Comparison of ENCODE assay signal across 8 cellular contexts in the genomic region with DNA sequence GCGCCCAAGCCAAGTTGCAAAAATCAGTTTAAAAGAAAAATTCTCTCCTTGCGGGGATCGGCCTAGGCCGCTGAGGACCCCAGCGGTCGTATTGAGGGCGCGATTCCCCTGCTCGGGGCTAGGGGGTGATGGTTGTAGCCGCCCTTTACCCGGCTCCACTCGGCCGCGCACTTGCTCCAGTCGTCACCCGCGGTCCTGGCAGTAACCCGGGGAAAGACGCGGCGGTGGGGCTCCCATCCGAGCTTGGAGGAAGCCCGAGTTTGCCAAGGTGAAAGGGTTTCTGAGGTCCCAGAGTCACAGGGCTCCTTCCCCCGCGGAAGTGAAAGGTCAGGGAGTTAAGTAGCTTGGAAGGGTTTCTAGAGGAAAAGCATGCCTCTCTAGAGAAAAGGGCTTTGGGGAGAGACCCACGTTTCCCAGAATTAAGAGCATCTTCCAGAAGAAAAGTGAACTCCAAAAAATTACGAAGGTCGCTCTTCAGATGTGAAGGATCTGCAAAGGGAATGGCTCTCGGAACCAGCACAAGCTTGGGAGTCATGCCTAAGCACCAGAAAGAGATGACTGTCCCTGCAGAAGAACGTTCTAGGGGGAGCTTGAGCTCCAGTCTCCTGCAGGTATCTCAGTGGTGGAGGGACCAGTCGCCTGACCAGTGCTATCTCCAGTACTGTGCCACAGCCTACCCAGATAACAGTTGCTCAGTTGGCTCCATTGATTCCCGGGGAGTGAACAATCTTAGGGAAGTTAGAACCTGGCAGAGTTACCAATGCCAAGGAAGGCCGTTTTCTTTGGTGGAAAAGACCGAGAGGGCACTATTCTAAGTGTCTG. TPM values are rescaled to one million over a fixed set of nuclear protein-coding genes. Genes with fewer than 3 reads are reported as not detected.
A peak's percentile ranks its signal among the peaks of the same experiment; 100 is the strongest.
DNase-seq lines count a peak whose midpoint lies in the region; ATAC-seq and TF ChIP-seq lines count a peak whose summit lies in the region.

No MANE protein-coding gene starts in this region.

- POLR2A ChIA-PET in A673 (lab: Charles Lee; ENCODE audit: low non-redundant PET), result no interaction called here

- TF ChIP-seq CTCF in A673 (conservative IDR thresholded peaks at IDR 0.05; ENCODE audit: low read depth, low read length), result no peak
- TF ChIP-seq CTCF in astrocyte of the cerebellum (IDR thresholded peaks at IDR 0.05; ENCODE audit: low read depth, low read length, missing control alignments), result no peak

- peak; percentile 19 for ATAC-seq in GM18517 (IDR thresholded peaks at IDR 0.05; ENCODE audit: unreplicated experiment)
- ATAC-seq in HG03103 (IDR thresholded peaks at IDR 0.05; ENCODE audit: low read depth, unreplicated experiment), result peak; percentile 1

- intact Hi-C loops in A673 (cut with micrococcal nuclease; ENCODE audit: unreplicated experiment), result no loop called here

- H3K9me3 ChIP-seq in A673 (ENCODE audit: low read depth, low read length, poor library complexity, severe bottlenecking) (no peaks in the 10 kb centered on the region), SJSA1 (replicated peaks) (no peaks in the 10 kb centered on the region), iPS-18a (ENCODE audit: control insufficient read depth, low read depth, low read length) (no peaks in the 10 kb centered on the region)

- no peaks in the 10 kb centered on the region for H3K4me1 ChIP-seq in A673 (ENCODE audit: insufficient read depth, low read length, poor library complexity, severe bottlenecking)
- 0 out of 2 replicates have a peak, but pooled peaks cover 3% of the 10 kb centered on the region for H3K4me1 ChIP-seq in SJSA1 (replicated peaks)
- H3K4me1 ChIP-seq in iPS-18a (ENCODE audit: control insufficient read depth, low read depth, low read length), result no peaks in the 10 kb centered on the region

- in situ Hi-C loops in astrocyte of the cerebellum (cut with HindIII; ENCODE audit: low sequenced_read_pairs), result no loop called here

- H3K36me3 ChIP-seq in A673 (ENCODE audit: insufficient read depth, low read length, poor library complexity, severe bottlenecking) (peaks cover 12% of the 10 kb centered on the region), SJSA1 (peaks cover 6% of the 10 kb centered on the region; the same call in 1 of the 2 replicates), iPS-18a (ENCODE audit: control insufficient read depth, low read depth, low read length) (peaks cover 24% of the 10 kb centered on the region)

- no TSS peak for BruUV-seq in A673 (replicated peaks; lab: Mats Ljungman, UMichigan)

- peak overlapping the region; percentile 63 for H3K9ac ChIP-seq in iPS-18a (ENCODE audit: low read length)

- CTCF ChIA-PET in A673 (lab: Charles Lee), result no interaction called here

- H3K4me3 ChIP-seq in A673 (ENCODE audit: low read depth, low read length, poor library complexity, severe bottlenecking) (peak overlapping the region; percentile 69), SJSA1 (peak overlapping the region; percentile 62), astrocyte of the cerebellum (ENCODE audit: low read depth, low read length) (peak overlapping the region; percentile 89), iPS-18a (ENCODE audit: low read length) (peak overlapping the region; percentile 69), skeletal muscle cell (ENCODE audit: low read depth, low read length) (peak overlapping the region; percentile 88)

- no peak for DNase-seq in A673 (ENCODE audit: low spot score)
- DNase-seq in SJSA1 (ENCODE audit: low read depth in 1 of 2, low spot score in 2 of 2), result peak; percentile 10 to 35
- no peak for DNase-seq in astrocyte of the cerebellum (ENCODE audit: low read depth)
- DNase-seq in skeletal muscle cell (ENCODE audit: low read depth), result no peak
- DNase-seq in NCI-H2107 treated with DMSO at 0.1 percent for 48 hours (lab: John Stamatoyannopoulos, UW; ENCODE audit: unreplicated experiment), result no peak

- H3K27me3 ChIP-seq in A673 (replicated peaks; ENCODE audit: insufficient read depth, low read depth, low read length, poor library complexity) (no peaks in the 10 kb centered on the region), SJSA1 (replicated peaks) (no peaks in the 10 kb centered on the region), iPS-18a (ENCODE audit: control insufficient read depth, insufficient read depth, low read length) (peaks cover 8% of the 10 kb centered on the region)

- peak overlapping the region; percentile 86 for H3K27ac ChIP-seq in A673 (ENCODE audit: low read depth, low read length, poor library complexity, severe bottlenecking)
- H3K27ac ChIP-seq in SJSA1, result peak overlapping the region; percentile 14; the same call in 1 of the 2 replicates
- no peak overlapping the region for H3K27ac ChIP-seq in iPS-18a (ENCODE audit: low read length)

RNA-seq across cellular contexts. Expression of gene LAP3, which starts 0.9 kb away (rescaled TPM):
- total RNA-seq in A673 (2021), result 53.8 and 54.1 TPM in 2 replicates
- total RNA-seq in SJSA1 (2014; rRNA removed; shearing (Covaris generic)), result 56.0 and 61.1 TPM in 2 replicates

RNA-seq across cellular contexts. Expression of gene MED28, which starts 36.6 kb away (rescaled TPM):
- total RNA-seq in A673 (2021), result 46.6 and 48.8 TPM in 2 replicates
- 4.5 and 4.9 TPM in 2 replicates for total RNA-seq in SJSA1 (2014; rRNA removed; shearing (Covaris generic))

Comparison
In these comparisons a context has a peak if more than half of its experiments do, and no peak if none do; other contexts are left out.
1. DNase-seq: peak in SJSA1 (2 of 2); none in A673 (single experiment), astrocyte of the cerebellum (single experiment), skeletal muscle cell (single experiment) and NCI-H2107 treated with DMSO at 0.1 percent for 48 hours (single experiment).
2. Peak in every context shown above with its lines, with median percentiles within 50 percentile points of each other: H3K4me3 ChIP-seq.